2 cellular contexts compared by ENCODE assay signal in genomic region chr12:6178981-6179761, GRCh38.
TF ChIP-seq lines count a peak whose summit lies in the region.

No MANE protein-coding gene starts in this region.

TF ChIP-seq in HCT116, 20 proteins besides CTCF, POLR2A, EP300 and RAD21:
- TF ChIP-seq EZH2 (IDR thresholded peaks at IDR 0.05) = no peak
- TF ChIP-seq EZH2phosphoT487 (IDR thresholded peaks at IDR 0.05; ENCODE audit: borderline replicate concordance) = no peak
- TF ChIP-seq FOSL1 (IDR thresholded peaks at IDR 0.05; ENCODE audit: low read depth) = no peak
- no peak for TF ChIP-seq ELF1 (IDR thresholded peaks at IDR 0.05; ENCODE audit: borderline replicate concordance, low read depth)
- no peak for TF ChIP-seq SP1 (IDR thresholded peaks at IDR 0.05; ENCODE audit: low read depth)

TF ChIP-seq in K562, 482 proteins besides CTCF, POLR2A, EP300 and RAD21:
- TF ChIP-seq PBX2 (CRISPR knock-in tag; IDR thresholded peaks at IDR 0.05; ENCODE audit: low read depth) = no peak
- 0 out of 2 replicates have a peak, but pooled peaks have one; percentile 12 for TF ChIP-seq PBX2 (tag; conservative IDR thresholded peaks at IDR 0.05; ENCODE audit: low read depth)
- no peak for TF ChIP-seq THRA (IDR thresholded peaks at IDR 0.05)
- TF ChIP-seq MEIS2 (IDR thresholded peaks at IDR 0.05; ENCODE audit: partially characterized antibody) = peak; percentile 26
- TF ChIP-seq TRIM25 (IDR thresholded peaks at IDR 0.05; ENCODE audit: borderline replicate concordance) = no peak
- no peak for TF ChIP-seq PPARD (CRISPR knock-in tag; IDR thresholded peaks at IDR 0.05)
